8 cellular contexts compared by ENCODE assay signal in the genomic region with DNA sequence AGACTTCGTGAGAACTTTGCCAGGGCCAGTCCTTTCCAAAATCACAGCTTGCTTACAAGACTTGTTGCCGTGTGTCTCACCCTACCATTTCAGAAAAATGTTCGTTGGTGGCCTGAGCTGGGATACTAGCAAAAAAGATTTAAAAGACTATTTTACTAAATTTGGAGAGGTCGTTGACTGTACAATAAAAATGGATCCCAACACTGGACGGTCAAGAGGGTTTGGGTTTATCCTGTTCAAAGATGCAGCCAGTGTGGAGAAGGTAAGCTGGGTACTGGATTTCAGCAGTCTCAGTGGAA. TPM values are rescaled to one million over a fixed set of nuclear protein-coding genes. Genes with fewer than 3 reads are reported as not detected.
DNase-seq lines count a peak whose midpoint lies in the region; ATAC-seq and TF ChIP-seq lines count a peak whose summit lies in the region.

No MANE protein-coding gene starts in this region.

- H3K4me1 Mint-ChIP-seq in activated CD8-positive, alpha-beta memory T cell treated with anti-CD3 and anti-CD28 coated beads, Interleukin-2, amount 10 ng/mL, durations not matched to agents 7 days and 5 days = peaks cover 39% of the 10 kb centered on the region

- H3K4me1 ChIP-seq in right lobe of liver = peaks cover 0 to 32% (median 7%) of the 10 kb centered on the region in 4 donors
- peaks cover 17% of the 10 kb centered on the region for H3K4me1 ChIP-seq in thymus (ENCODE audit: control insufficient read depth, insufficient read depth, low read length)

- no peak for DNase-seq in activated CD8-positive, alpha-beta memory T cell treated with anti-CD3 and anti-CD28 coated beads, Interleukin-2, amount 10 ng/mL, durations not matched to agents 7 days and 5 days
- no peak for DNase-seq in activated CD8-positive, alpha-beta memory T cell treated with anti-CD3 and anti-CD28 coated beads, Interleukin-2, amount 50 U/mL, for 48 hours
- DNase-seq in astrocyte of the cerebellum (ENCODE audit: low read depth) (no peak), right lobe of liver (no peak), D341Med (ENCODE audit: low spot score) (no peak), iPS-NIHi11 (ENCODE audit: low spot score) (no peak), NCI-H446 (lab: John Stamatoyannopoulos, UW) (no peak)

- intact Hi-C loops in right lobe of liver (cut with DNase I) = no loop called here

- TF ChIP-seq POLR2A in right lobe of liver (IDR thresholded peaks at IDR 0.05) = no peak

- H3K27me3 ChIP-seq in right lobe of liver (no peaks in the 10 kb centered on the region), thymus (ENCODE audit: control insufficient read depth, insufficient read depth) (no peaks in the 10 kb centered on the region)

- TF ChIP-seq CTCF in astrocyte of the cerebellum (IDR thresholded peaks at IDR 0.05; ENCODE audit: low read depth, low read length, missing control alignments) (no peak), right lobe of liver (IDR thresholded peaks at IDR 0.05) (no peak)

- H3K27ac ChIP-seq in right lobe of liver = peak overlapping the region; percentile 53 to 91 (median 77)
- peak overlapping the region; percentile 93 for H3K27ac ChIP-seq in thymus (ENCODE audit: low read depth)

- peak overlapping the region; percentile 79 for H3K27ac Mint-ChIP-seq in activated CD8-positive, alpha-beta memory T cell treated with anti-CD3 and anti-CD28 coated beads, Interleukin-2, amount 10 ng/mL, durations not matched to agents 7 days and 5 days

- CTCF ChIA-PET in activated CD8-positive, alpha-beta memory T cell treated with anti-CD3 and anti-CD28 coated beads, Interleukin-2, amount 10 ng/mL, durations not matched to agents 7 days and 5 days (lab: Charles Lee) = interaction anchor here (0.8 kb wide), 1 partner anchor 32 kb away, joined by 3 read pairs; no protein-coding TSS in a partner anchor

- in situ Hi-C loops in astrocyte of the cerebellum (cut with HindIII; ENCODE audit: low sequenced_read_pairs) = no loop called here

- peaks cover 18 to 42% (median 31%) of the 10 kb centered on the region in 4 donors for H3K36me3 ChIP-seq in right lobe of liver
- H3K36me3 ChIP-seq in thymus (ENCODE audit: control insufficient read depth, insufficient read depth) = peaks cover 38% of the 10 kb centered on the region

- peak overlapping the region; percentile 85 for H3K4me3 Mint-ChIP-seq in activated CD8-positive, alpha-beta memory T cell treated with anti-CD3 and anti-CD28 coated beads, Interleukin-2, amount 10 ng/mL, durations not matched to agents 7 days and 5 days

- 3% methylated on average over 5 of the region's 5 CpGs for WGBS in right lobe of liver (ENCODE audit: insufficient coverage, low coverage, low lambda C conversion rate, missing lambda C conversion rate)
- WGBS in thymus = 9% methylated on average over 5 of the region's 5 CpGs

- H3K4me3 ChIP-seq in astrocyte of the cerebellum (ENCODE audit: low read depth, low read length) (peak overlapping the region; percentile 70), right lobe of liver (peak overlapping the region; percentile 84 to 91 (median 91)), thymus (ENCODE audit: low read length) (peak overlapping the region; percentile 75)

- H3K36me3 Mint-ChIP-seq in activated CD8-positive, alpha-beta memory T cell treated with anti-CD3 and anti-CD28 coated beads, Interleukin-2, amount 10 ng/mL, durations not matched to agents 7 days and 5 days = peaks cover 54% of the 10 kb centered on the region

- ATAC-seq in activated CD8-positive, alpha-beta memory T cell treated with anti-CD3 and anti-CD28 coated beads, Interleukin-2, amount 10 ng/mL, durations not matched to agents 7 days and 5 days = no peak
- ATAC-seq in right lobe of liver = no peak

- peaks cover 2% of the 10 kb centered on the region for H3K27me3 Mint-ChIP-seq in activated CD8-positive, alpha-beta memory T cell treated with anti-CD3 and anti-CD28 coated beads, Interleukin-2, amount 10 ng/mL, durations not matched to agents 7 days and 5 days

- H3K9me3 ChIP-seq in right lobe of liver (no peaks in the 10 kb centered on the region), thymus (ENCODE audit: control insufficient read depth) (no peaks in the 10 kb centered on the region)

- H3K9me3 Mint-ChIP-seq in activated CD8-positive, alpha-beta memory T cell treated with anti-CD3 and anti-CD28 coated beads, Interleukin-2, amount 10 ng/mL, durations not matched to agents 7 days and 5 days (ENCODE audit: low read depth) = no peaks in the 10 kb centered on the region

RNA-seq across cellular contexts. Expression of a gene that starts 1.4 kb away (rescaled TPM):
- 100 to 1,000 TPM; 268 to 391 TPM for total RNA-seq in activated CD8-positive, alpha-beta memory T cell treated with anti-CD3 and anti-CD28 coated beads, Interleukin-2, amount 10 ng/mL, durations not matched to agents 7 days and 5 days
- total RNA-seq in right lobe of liver = 10 to 100 TPM; 44.2 to 96.1 (median 73.5) TPM
- 146 TPM for polyA plus RNA-seq in thymus

RNA-seq across cellular contexts. Expression of a gene that starts 18.5 kb away (rescaled TPM):
- not detected for total RNA-seq in activated CD8-positive, alpha-beta memory T cell treated with anti-CD3 and anti-CD28 coated beads, Interleukin-2, amount 10 ng/mL, durations not matched to agents 7 days and 5 days
- total RNA-seq in right lobe of liver = not detected
- under 0.01 TPM for polyA plus RNA-seq in thymus

RNA-seq across cellular contexts. Expression of a gene that starts 26.9 kb away (rescaled TPM):
- 100 to 1,000 TPM; 117 to 120 TPM for total RNA-seq in activated CD8-positive, alpha-beta memory T cell treated with anti-CD3 and anti-CD28 coated beads, Interleukin-2, amount 10 ng/mL, durations not matched to agents 7 days and 5 days
- total RNA-seq in right lobe of liver = 100 to 1,000 TPM in 3 of 6 experiments, 10 to 100 TPM in 3; 64.3 to 133 (median 85.8) TPM
- polyA plus RNA-seq in thymus = 116 TPM

RNA-seq across cellular contexts. Expression of a gene that starts 52.0 kb away (rescaled TPM):
- 100 to 1,000 TPM; 144 to 168 TPM for total RNA-seq in activated CD8-positive, alpha-beta memory T cell treated with anti-CD3 and anti-CD28 coated beads, Interleukin-2, amount 10 ng/mL, durations not matched to agents 7 days and 5 days
- total RNA-seq in right lobe of liver = 100 to 1,000 TPM in 2 of 6 experiments, 10 to 100 TPM in 4; 35.5 to 174 (median 43.9) TPM
- 107 TPM for polyA plus RNA-seq in thymus
